21 cellular contexts compared by ENCODE assay signal in genomic region chr16:88602091-88602490, GRCh38. TPM values are rescaled to one million over a fixed set of nuclear protein-coding genes. Genes with fewer than 3 reads are reported as not detected.
"Had no signal": no experiment of that assay in that cellular context is flagged by ENCODE, and none has a peak within 500 bp of the region (broad histone marks: within the 10 kb centered on the region; RNA-seq: fewer than 3 reads in every experiment).

No MANE protein-coding gene starts in this region.

- DNase-seq: activated naive CD4-positive, alpha-beta T cell treated with Interleukin-2 at 50 U/mL for 16 hours; activated naive CD8-positive, alpha-beta T cell treated with anti-CD3 and anti-CD28 coated beads, Interleukin-2, amount 50 U/mL, for 24 hours; activated T-cell treated with anti-CD3 and anti-CD28 coated beads for 4 hours; aorta; dermis blood vessel endothelial cell; effector memory CD8-positive, alpha-beta T cell; gastrocnemius medialis; heart right ventricle; right cardiac atrium; stimulated activated CD4-positive, alpha-beta T cell treated with anti-CD3 and anti-CD28 coated beads, Interleukin-4, amount 100 ng/mL, for 4 hours; stimulated activated CD8-positive, alpha-beta memory T cell treated with anti-CD3 and anti-CD28 coated beads, Interleukin-4, amount 100 ng/mL, for 48 hours; stimulated activated naive CD8-positive, alpha-beta T cell treated with anti-CD3 and anti-CD28 coated beads, Interleukin-15, Interleukin-2, amounts not matched to agents 100 U/mL and 50 U/mL, for 24 hours; T-helper 1 cell; T1000 had no signal

- H3K27me3 ChIP-seq: gastrocnemius medialis, heart right ventricle, upper lobe of left lung had no signal

- H3K4me3 Mint-ChIP-seq: activated naive CD8-positive, alpha-beta T cell treated with anti-CD3 and anti-CD28 coated beads, Interleukin-2, amount 50 U/mL, for 24 hours; effector memory CD8-positive, alpha-beta T cell; mesothelial cell of epicardium had no signal

- H3K4me1 ChIP-seq: gastrocnemius medialis, prostate gland had no signal

- H3K27ac ChIP-seq: epithelial cell of prostate, gastrocnemius medialis, heart right ventricle, prostate gland had no signal

- H3K4me3 ChIP-seq: gastrocnemius medialis, heart right ventricle, prostate gland, smooth muscle cell, upper lobe of left lung had no signal

- H3K4me1 Mint-ChIP-seq: mesothelial cell of epicardium had no signal

- H3K9me3 Mint-ChIP-seq: activated naive CD8-positive, alpha-beta T cell treated with anti-CD3 and anti-CD28 coated beads, Interleukin-2, amount 50 U/mL, for 24 hours; effector memory CD8-positive, alpha-beta T cell; mesothelial cell of epicardium had no signal

- H3K4me2 ChIP-seq: smooth muscle cell had no signal

- ATAC-seq: activated CD4-positive, CD25-positive, alpha-beta regulatory T cell treated with anti-CD3 and anti-CD28 coated beads, Interleukin-2, amount 50 U/mL, for 24 hours; activated naive CD8-positive, alpha-beta T cell treated with anti-CD3 and anti-CD28 coated beads, Interleukin-2, amount 50 U/mL, for 24 hours; effector memory CD8-positive, alpha-beta T cell; gastrocnemius medialis; heart right ventricle; right cardiac atrium; stimulated activated naive CD8-positive, alpha-beta T cell treated with anti-CD3 and anti-CD28 coated beads, Interleukin-15, Interleukin-2, amounts not matched to agents 100 U/mL and 50 U/mL, for 24 hours had no signal

- H3K27me3 Mint-ChIP-seq: activated naive CD8-positive, alpha-beta T cell treated with anti-CD3 and anti-CD28 coated beads, Interleukin-2, amount 50 U/mL, for 24 hours; effector memory CD8-positive, alpha-beta T cell had no signal

- H3K27ac Mint-ChIP-seq: activated naive CD8-positive, alpha-beta T cell treated with anti-CD3 and anti-CD28 coated beads, Interleukin-2, amount 50 U/mL, for 24 hours; mesothelial cell of epicardium had no signal

- H3K9me3 ChIP-seq: gastrocnemius medialis, heart right ventricle, prostate gland, upper lobe of left lung had no signal

RNA-seq across cellular contexts. Expression of gene IL17C, which starts 36.3 kb away (rescaled TPM):
- total RNA-seq: aorta, cerebellum, dermis blood vessel endothelial cell, gastrocnemius medialis, heart right ventricle, mesothelial cell of epicardium, right cardiac atrium, smooth muscle cell had no signal
